Comparison of ENCODE assay signal across 33 cellular contexts in the genomic region with DNA sequence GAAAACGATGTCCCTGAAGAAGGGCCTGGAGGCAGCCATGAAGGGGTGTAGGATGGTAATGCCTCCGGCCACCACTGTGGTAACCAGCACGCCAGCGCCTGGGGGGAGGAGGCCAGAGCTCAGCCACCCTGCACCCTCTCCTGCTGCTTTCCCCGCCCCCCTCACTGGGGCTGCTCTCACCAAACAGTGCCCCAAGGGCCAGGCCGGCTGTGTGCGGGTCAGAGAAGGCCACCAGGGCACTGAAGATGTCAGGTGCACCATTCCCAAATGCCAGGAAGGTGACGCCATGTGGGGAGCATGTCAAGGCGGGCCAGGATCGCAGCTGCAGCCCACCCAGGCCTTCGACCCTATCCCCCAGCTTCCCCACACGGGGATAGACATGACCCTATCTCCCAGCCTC.
"Had no signal": no experiment of that assay in that cellular context is flagged by ENCODE, and none has a peak within 500 bp of the region (broad histone marks: within the 10 kb centered on the region; RNA-seq: fewer than 3 reads in every experiment).

No MANE protein-coding gene starts in this region.

- H3K9me3 ChIP-seq: adrenal gland, body of pancreas had no signal

- H3K4me3 ChIP-seq: adrenal gland, body of pancreas had no signal

- H3K27ac Mint-ChIP-seq: activated CD4-positive, alpha-beta memory T cell treated with anti-CD3 and anti-CD28 coated beads for 36 hours; activated CD4-positive, alpha-beta T cell treated with anti-CD3 and anti-CD28 coated beads for 36 hours; activated CD4-positive, alpha-beta T cell treated with anti-CD3 and anti-CD28 coated beads, Interleukin-2, amount 10 ng/mL, durations not matched to agents 24 days and 14 days; activated CD8-positive, alpha-beta memory T cell treated with anti-CD3 and anti-CD28 coated beads, Interleukin-2, amount 10 ng/mL, durations not matched to agents 7 days and 5 days; activated CD8-positive, alpha-beta T cell treated with anti-CD3 and anti-CD28 coated beads, Interleukin-2, amount 10 ng/mL, durations not matched to agents 7 days and 5 days; activated naive CD4-positive, alpha-beta T cell treated with anti-CD3 and anti-CD28 coated beads for 36 hours; activated naive CD4-positive, alpha-beta T cell treated with anti-CD3 and anti-CD28 coated beads, Interleukin-2, amount 50 U/mL, for 24 hours; activated naive CD8-positive, alpha-beta T cell treated with anti-CD3 and anti-CD28 coated beads for 36 hours; activated naive CD8-positive, alpha-beta T cell treated with anti-CD3 and anti-CD28 coated beads, Interleukin-2, amount 50 U/mL, for 24 hours; activated T-helper 1 cell treated with anti-CD3 and anti-CD28 coated beads, Interleukin-12 subunit alpha, Interleukin-12 subunit beta, Interleukin-2, Interleukin-4 antibody, amounts not matched to agents 30 ng/mL and 10 ng/mL and 1 ng/mL, durations not matched to agents 14 hours and 24 hours and 36 hours; activated T-helper 2 cell treated with anti-CD3 and anti-CD28 coated beads, Interferon-gamma antibody, Interleukin-2, Interleukin-4, amounts not matched to agents 10 μg/mL and 5 μg/mL and 100 μg/mL, durations not matched to agents 14 hours and 24 hours and 36 hours; T-helper 17 cell; T-helper 2 cell treated with Interferon-gamma antibody and Interleukin-4, amounts not matched to agents 5 μg/mL and 100 μg/mL, for 36 hours had no signal

- H3K27ac ChIP-seq: adrenal gland, body of pancreas had no signal

- ATAC-seq: activated CD4-positive, alpha-beta T cell treated with anti-CD3 and anti-CD28 coated beads for 36 hours; activated CD8-positive, alpha-beta memory T cell treated with anti-CD3 and anti-CD28 coated beads, Interleukin-2, amount 10 ng/mL, durations not matched to agents 7 days and 5 days; activated CD8-positive, alpha-beta T cell treated with anti-CD3 and anti-CD28 coated beads, Interleukin-2, amount 10 ng/mL, durations not matched to agents 7 days and 5 days; activated naive CD8-positive, alpha-beta T cell treated with anti-CD3 and anti-CD28 coated beads, Interleukin-2, amount 50 U/mL, for 24 hours; body of pancreas; esophagus mucosa; T-helper 17 cell had no signal

- H3K4me3 Mint-ChIP-seq: activated CD4-positive, alpha-beta memory T cell treated with anti-CD3 and anti-CD28 coated beads for 36 hours; activated CD4-positive, alpha-beta T cell treated with anti-CD3 and anti-CD28 coated beads for 36 hours; activated CD4-positive, alpha-beta T cell treated with anti-CD3 and anti-CD28 coated beads, Interleukin-2, amount 10 ng/mL, durations not matched to agents 24 days and 14 days; activated CD8-positive, alpha-beta memory T cell treated with anti-CD3 and anti-CD28 coated beads, Interleukin-2, amount 10 ng/mL, durations not matched to agents 7 days and 5 days; activated CD8-positive, alpha-beta T cell treated with anti-CD3 and anti-CD28 coated beads, Interleukin-2, amount 10 ng/mL, durations not matched to agents 7 days and 5 days; activated naive CD4-positive, alpha-beta T cell treated with anti-CD3 and anti-CD28 coated beads for 36 hours; activated naive CD4-positive, alpha-beta T cell treated with anti-CD3 and anti-CD28 coated beads, Interleukin-2, amount 50 U/mL, for 24 hours; activated naive CD8-positive, alpha-beta T cell treated with anti-CD3 and anti-CD28 coated beads for 36 hours; activated naive CD8-positive, alpha-beta T cell treated with anti-CD3 and anti-CD28 coated beads, Interleukin-2, amount 50 U/mL, for 24 hours; activated T-helper 1 cell treated with anti-CD3 and anti-CD28 coated beads, Interleukin-12 subunit alpha, Interleukin-12 subunit beta, Interleukin-2, Interleukin-4 antibody, amounts not matched to agents 30 ng/mL and 10 ng/mL and 1 ng/mL, durations not matched to agents 14 hours and 24 hours and 36 hours; T-helper 17 cell; T-helper 2 cell treated with Interferon-gamma antibody and Interleukin-4, amounts not matched to agents 5 μg/mL and 100 μg/mL, for 36 hours had no signal

- H3K27me3 ChIP-seq: adrenal gland, body of pancreas had no signal

- FAIRE-seq: colon, frontal cortex had no signal

- DNase-seq: activated CD4-positive, alpha-beta memory T cell treated with anti-CD3 and anti-CD28 coated beads for 36 hours; activated CD4-positive, alpha-beta T cell treated with anti-CD3 and anti-CD28 coated beads for 36 hours; activated CD4-positive, alpha-beta T cell treated with anti-CD3 and anti-CD28 coated beads, Interleukin-2, amount 10 ng/mL, durations not matched to agents 24 days and 14 days; activated CD4-positive, CD25-positive, alpha-beta regulatory T cell; activated CD4-positive, CD25-positive, alpha-beta regulatory T cell treated with anti-CD3 and anti-CD28 coated beads, Interleukin-2, amount 50 U/mL, for 72 hours; activated CD8-positive, alpha-beta memory T cell treated with anti-CD3 and anti-CD28 coated beads, Interleukin-2, amount 10 ng/mL, durations not matched to agents 7 days and 5 days; activated CD8-positive, alpha-beta memory T cell treated with anti-CD3 and anti-CD28 coated beads, Interleukin-2, amount 50 U/mL, for 4 hours; activated CD8-positive, alpha-beta T cell treated with anti-CD3 and anti-CD28 coated beads, Interleukin-2, amount 10 ng/mL, durations not matched to agents 7 days and 5 days; activated effector memory CD4-positive, alpha-beta T cell treated with anti-CD3 and anti-CD28 coated beads, Interleukin-2, amount 50 U/mL, for 16 hours; activated naive CD4-positive, alpha-beta T cell treated with anti-CD3 and anti-CD28 coated beads for 36 hours; activated naive CD8-positive, alpha-beta T cell treated with anti-CD3 and anti-CD28 coated beads for 36 hours; activated naive CD8-positive, alpha-beta T cell treated with anti-CD3 and anti-CD28 coated beads, Interleukin-2, amount 50 U/mL, for 24 hours; activated T-cell treated with anti-CD3 and anti-CD28 coated beads, Interleukin-2, amount 50 U/mL, for 1 hour; activated T-cell treated with anti-CD3 and anti-CD28 coated beads, Interleukin-2, amount 50 U/mL, for 48 hours; adrenal gland; amygdala; aorta; body of pancreas; caudate nucleus; cortex of kidney; effector CD8-positive, alpha-beta T cell; foreskin fibroblast; head of caudate nucleus; T-helper 1 cell; T-helper 17 cell; T1000 had no signal

- H3K9me3 Mint-ChIP-seq: activated CD4-positive, alpha-beta T cell treated with anti-CD3 and anti-CD28 coated beads, Interleukin-2, amount 10 ng/mL, durations not matched to agents 24 days and 14 days; activated naive CD4-positive, alpha-beta T cell treated with anti-CD3 and anti-CD28 coated beads for 36 hours; activated naive CD4-positive, alpha-beta T cell treated with anti-CD3 and anti-CD28 coated beads, Interleukin-2, amount 50 U/mL, for 24 hours; activated naive CD8-positive, alpha-beta T cell treated with anti-CD3 and anti-CD28 coated beads, Interleukin-2, amount 50 U/mL, for 24 hours; activated T-helper 1 cell treated with anti-CD3 and anti-CD28 coated beads, Interleukin-12 subunit alpha, Interleukin-12 subunit beta, Interleukin-2, Interleukin-4 antibody, amounts not matched to agents 30 ng/mL and 10 ng/mL and 1 ng/mL, durations not matched to agents 14 hours and 24 hours and 36 hours; activated T-helper 2 cell treated with anti-CD3 and anti-CD28 coated beads, Interferon-gamma antibody, Interleukin-2, Interleukin-4, amounts not matched to agents 10 μg/mL and 5 μg/mL and 100 μg/mL, durations not matched to agents 14 hours and 24 hours and 36 hours; T-helper 2 cell treated with Interferon-gamma antibody and Interleukin-4, amounts not matched to agents 5 μg/mL and 100 μg/mL, for 36 hours had no signal

- H3K27me3 Mint-ChIP-seq: activated CD4-positive, alpha-beta memory T cell treated with anti-CD3 and anti-CD28 coated beads for 36 hours; activated CD4-positive, alpha-beta T cell treated with anti-CD3 and anti-CD28 coated beads for 36 hours; activated CD4-positive, alpha-beta T cell treated with anti-CD3 and anti-CD28 coated beads, Interleukin-2, amount 10 ng/mL, durations not matched to agents 24 days and 14 days; activated CD8-positive, alpha-beta memory T cell treated with anti-CD3 and anti-CD28 coated beads, Interleukin-2, amount 10 ng/mL, durations not matched to agents 7 days and 5 days; activated naive CD4-positive, alpha-beta T cell treated with anti-CD3 and anti-CD28 coated beads, Interleukin-2, amount 50 U/mL, for 24 hours; activated naive CD8-positive, alpha-beta T cell treated with anti-CD3 and anti-CD28 coated beads for 36 hours; activated naive CD8-positive, alpha-beta T cell treated with anti-CD3 and anti-CD28 coated beads, Interleukin-2, amount 50 U/mL, for 24 hours; T-helper 17 cell had no signal

- H3K4me1 ChIP-seq: body of pancreas had no signal
